ENCODE assay signal across 10 cellular contexts in the genomic region with DNA sequence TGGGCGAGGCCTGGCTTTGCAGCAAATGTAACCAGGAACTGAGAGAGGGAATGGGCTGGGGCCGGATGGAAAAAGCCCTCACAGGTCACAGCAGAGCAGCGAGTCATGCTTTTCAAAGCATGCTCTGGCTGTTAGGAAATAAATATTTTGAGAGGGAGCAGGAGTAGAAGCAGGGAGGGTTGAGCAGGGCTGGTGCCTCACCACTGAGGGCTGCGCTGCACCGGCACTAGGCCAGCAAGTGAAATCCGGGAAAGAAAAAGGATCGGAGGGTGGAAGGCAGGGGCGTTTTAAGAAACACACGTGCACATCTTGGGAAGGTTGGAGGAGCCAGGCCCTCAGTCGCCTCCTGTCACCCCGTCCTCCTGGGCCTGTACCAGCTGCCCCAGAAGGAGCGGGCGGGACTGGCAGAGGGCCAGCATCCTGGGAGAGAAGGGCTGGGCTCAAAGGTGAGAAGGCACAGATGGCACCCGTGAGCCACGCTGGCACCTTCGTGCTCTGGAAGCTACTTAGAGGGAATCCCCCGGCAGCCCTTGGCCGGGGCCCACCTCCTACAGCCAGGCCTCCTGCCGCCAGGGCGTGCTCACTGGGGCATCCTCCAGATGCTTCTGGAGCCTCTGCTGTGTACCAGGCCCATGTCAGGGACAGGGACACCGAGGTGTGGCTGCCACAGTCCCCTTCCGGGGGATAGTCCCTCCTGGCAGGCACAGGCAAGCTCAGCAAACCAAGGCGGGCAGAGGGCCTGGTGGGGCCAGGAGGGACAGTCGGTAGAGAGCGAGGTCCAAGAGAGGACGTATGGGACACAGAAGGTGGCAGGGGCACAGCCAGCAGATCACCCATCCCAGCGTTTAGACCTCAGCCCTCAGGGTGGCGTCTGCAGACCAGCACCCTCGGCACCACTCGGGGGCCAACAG.
A peak's percentile ranks its signal among the peaks of the same experiment; 100 is the strongest.
DNase-seq lines count a peak whose midpoint lies in the region; ATAC-seq and TF ChIP-seq lines count a peak whose summit lies in the region.
"Had no signal": no experiment of that assay in that cellular context is flagged by ENCODE, and none has a peak within 500 bp of the region (broad histone marks: within the 10 kb centered on the region; RNA-seq: fewer than 3 reads in every experiment).

No MANE protein-coding gene starts in this region.

- H3K9me3 ChIP-seq in PC-3 (ENCODE audit: low read length) (no peaks in the 10 kb centered on the region), testis (no peaks in the 10 kb centered on the region)

- H2AFZ ChIP-seq in PC-3 (ENCODE audit: low read length): no peak overlapping the region

- H3K4me1 ChIP-seq in PC-3 (ENCODE audit: insufficient read depth, low read length) (peaks cover 25% of the 10 kb centered on the region), testis (peaks cover 10% of the 10 kb centered on the region)

- POLR2A ChIA-PET in PC-3 (lab: Charles Lee; ENCODE audit: unreplicated experiment): no interaction called here

- 78 to 80% methylated on average over 25 to 30 of the region's 30 CpGs for WGBS in testis, 2 donors

- H3K4me2 ChIP-seq in PC-3 (ENCODE audit: low read length): no peak overlapping the region

- peak; percentile 93 for DNase-seq in G401 (ENCODE audit: low spot score)
- DNase-seq in PC-3: peak; percentile 37
- DNase-seq in fibroblast of peridontal ligament (ENCODE audit: extremely low read depth): peak; percentile 36
- no peak for DNase-seq in sciatic nerve (ENCODE audit: low spot score)
- DNase-seq in NCI-H1436 treated with DMSO at 0.1 percent for 48 hours (lab: John Stamatoyannopoulos, UW): no peak
- no peak for DNase-seq in testis
- DNase-seq: activated B cell treated with CpG ODN at 0.5 μM for 24 hours, NCI-H1417 had no signal

- intact Hi-C loops in PC-3 (cut with micrococcal nuclease): no loop called here
- intact Hi-C loops in sciatic nerve (cut with DNase I): no loop called here
- intact Hi-C loops in testis (cut with DNase I; ENCODE audit: low total_unique reads): no loop called here

- TF ChIP-seq POLR2A in testis (IDR thresholded peaks at IDR 0.05): no peak

- ATAC-seq in PC-3 (peak; percentile 17), sciatic nerve (peak; percentile 64), GM21786 (IDR thresholded peaks at IDR 0.05; ENCODE audit: unreplicated experiment) (no peak), HG03095 (IDR thresholded peaks at IDR 0.05; ENCODE audit: unreplicated experiment) (no peak)

- BruUV-seq in PC-3 (replicated peaks; lab: Mats Ljungman, UMichigan): no TSS peak

- TF ChIP-seq CTCF in PC-3 (conservative IDR thresholded peaks at IDR 0.05; ENCODE audit: low read depth, low read length) (no peak), testis (IDR thresholded peaks at IDR 0.05) (no peak)

- H3K79me2 ChIP-seq in PC-3 (ENCODE audit: low read length): no peaks in the 10 kb centered on the region

- CTCF ChIA-PET in PC-3 (lab: Charles Lee): no interaction called here

- no peak overlapping the region for H3K9ac ChIP-seq in PC-3 (ENCODE audit: low read length)

- H3K36me3 ChIP-seq in PC-3 (ENCODE audit: low read depth, low read length) (peaks cover 26% of the 10 kb centered on the region), testis (ENCODE audit: low read depth, missing control alignments) (no peaks in the 10 kb centered on the region)

- no peaks in the 10 kb centered on the region for H4K20me1 ChIP-seq in PC-3 (ENCODE audit: low read length)

- no peaks in the 10 kb centered on the region for H3K9me2 ChIP-seq in PC-3 (replicated peaks; ENCODE audit: low read length)

- H3K4me3 ChIP-seq in PC-3 (ENCODE audit: low read length) (no peak overlapping the region), testis (no peak overlapping the region)

- H3K27ac ChIP-seq in PC-3 (ENCODE audit: low read length) (no peak overlapping the region), testis (peak overlapping the region in 1 of 2 donors; percentile 19)

- in situ Hi-C loops in G401 (cut with HindIII; ENCODE audit: low sequenced_read_pairs): no loop called here

- no peaks in the 10 kb centered on the region for H3F3A ChIP-seq in PC-3 (ENCODE audit: low read length, unreplicated experiment)

- H3K27me3 ChIP-seq in PC-3 (ENCODE audit: low read length): no peaks in the 10 kb centered on the region
- no peaks in the 10 kb centered on the region for H3K27me3 ChIP-seq in testis

Comparison
In these comparisons a context has a peak if more than half of its experiments do, and no peak if none do; other contexts are left out.
1. DNase-seq: peak in G401 (single experiment), PC-3 (single experiment) and fibroblast of peridontal ligament (single experiment); none in sciatic nerve (single experiment), NCI-H1436 treated with DMSO at 0.1 percent for 48 hours (single experiment) and testis (single experiment).
2. ATAC-seq: peak in PC-3 (single experiment) and sciatic nerve (single experiment); none in GM21786 (single experiment) and HG03095 (single experiment).